ENCODE assay signal across 17 cellular contexts in the genomic region with DNA sequence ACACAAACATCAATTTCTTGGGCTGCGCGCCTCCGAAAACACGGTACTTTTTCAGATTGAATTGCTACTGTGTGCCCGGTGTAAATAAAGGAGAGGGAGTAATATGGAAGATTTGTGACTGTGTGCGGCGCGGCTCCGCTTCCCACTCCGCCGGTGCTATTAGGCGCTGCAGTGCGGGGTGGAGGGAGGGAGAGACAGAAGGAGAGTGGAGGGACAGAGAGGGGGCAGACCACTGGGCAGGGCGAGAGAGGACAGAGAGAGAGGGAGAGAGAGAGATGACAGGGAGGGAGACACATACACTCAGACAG. TPM values are rescaled to one million over a fixed set of nuclear protein-coding genes. Genes with fewer than 3 reads are reported as not detected.
DNase-seq lines count a peak whose midpoint lies in the region; ATAC-seq and TF ChIP-seq lines count a peak whose summit lies in the region.
"Had no signal": no experiment of that assay in that cellular context is flagged by ENCODE, and none has a peak within 500 bp of the region (broad histone marks: within the 10 kb centered on the region; RNA-seq: fewer than 3 reads in every experiment).

No MANE protein-coding gene starts in this region.

- H3K9me3 ChIP-seq in SK-N-SH: no peaks in the 10 kb centered on the region
- no peaks in the 10 kb centered on the region for H3K9me3 ChIP-seq in right lobe of liver
- H3K9me3 ChIP-seq in spleen: no peaks in the 10 kb centered on the region
- H3K9me3 ChIP-seq: colonic mucosa, vagina had no signal

- no peak for TF ChIP-seq POLR2A in right lobe of liver (IDR thresholded peaks at IDR 0.05)
- TF ChIP-seq POLR2A in spleen (IDR thresholded peaks at IDR 0.05): no peak

- H3K4me2 ChIP-seq in SK-N-SH: no peak overlapping the region

- no peak overlapping the region for H3K27ac Mint-ChIP-seq in Calu3 (ENCODE audit: unreplicated experiment)
- H3K27ac Mint-ChIP-seq: activated CD4-positive, alpha-beta memory T cell treated with anti-CD3 and anti-CD28 coated beads for 36 hours had no signal

- H3F3A ChIP-seq in SK-N-SH (replicated peaks; ENCODE audit: insufficient read depth): peaks cover 7% of the 10 kb centered on the region

- no peak overlapping the region for H3K27ac ChIP-seq in SK-N-SH (ENCODE audit: low read depth in 2 of 2, low read length in 1 of 2)
- peak overlapping the region; percentile 21 for H3K27ac ChIP-seq in caudate nucleus (ENCODE audit: low read depth, low read length)
- H3K27ac ChIP-seq in right lobe of liver: peak overlapping the region; percentile 87 to 96 (median 93)
- peak overlapping the region in 6 of 8 donors; percentile 3 to 73 (median 54) for H3K27ac ChIP-seq in spleen
- H3K27ac ChIP-seq: colonic mucosa, HL-60, vagina had no signal

- POLR2A ChIA-PET in SK-N-SH (lab: Yijun Ruan, JAX): no interaction called here

- no peak overlapping the region for H3K9ac ChIP-seq in SK-N-SH

- H4K20me1 ChIP-seq in SK-N-SH (ENCODE audit: insufficient read depth): no peaks in the 10 kb centered on the region

- no peak for TF ChIP-seq EP300 in SK-N-SH (IDR thresholded peaks at IDR 0.05; ENCODE audit: borderline replicate concordance in 1 of 2, low read depth in 1 of 2, low read length in 1 of 2)

- intact Hi-C loops in right lobe of liver (cut with DNase I): no loop called here
- intact Hi-C loops in spleen (cut with DNase I; ENCODE audit: low total_unique reads): no loop called here
- intact Hi-C loops in Calu3 (cut with micrococcal nuclease; ENCODE audit: unreplicated experiment): no loop called here

- ATAC-seq in SK-N-SH treated with all-trans-retinoic acid at 6 μM for 48 hours (no peak), right lobe of liver (no peak)

- H3K27me3 ChIP-seq in SK-N-SH (ENCODE audit: insufficient read depth) (no peaks in the 10 kb centered on the region), right lobe of liver (no peaks in the 10 kb centered on the region), spleen (replicated peaks in 1 of 7) (peaks cover 0 to 24% (median 0%) of the 10 kb centered on the region in 7 donors)
- H3K27me3 ChIP-seq: colonic mucosa, vagina had no signal

- H3K9me3 Mint-ChIP-seq in Calu3 (ENCODE audit: low read depth, unreplicated experiment): no peaks in the 10 kb centered on the region
- H3K9me3 Mint-ChIP-seq: activated CD4-positive, alpha-beta memory T cell treated with anti-CD3 and anti-CD28 coated beads for 36 hours; neural crest cell had no signal

- BruUV-seq in Calu3 (replicated peaks; lab: Mats Ljungman, UMichigan): no TSS peak

- 78% methylated on average over 14 of the region's 14 CpGs for WGBS in SK-N-SH (ENCODE audit: low lambda C conversion rate)
- WGBS in right lobe of liver (ENCODE audit: insufficient coverage, low coverage, low lambda C conversion rate, missing lambda C conversion rate): 74% methylated on average over 13 of the region's 14 CpGs
- 59 to 72% (median 69%) methylated on average over 14 of the region's 14 CpGs for WGBS in spleen, 5 donors

- H3K4me3 ChIP-seq in SK-N-SH (ENCODE audit: low read depth in 2 of 2, low read length in 1 of 2): no peak overlapping the region
- no peak overlapping the region for H3K4me3 ChIP-seq in right lobe of liver
- H3K4me3 ChIP-seq in spleen: no peak overlapping the region
- H3K4me3 ChIP-seq: colonic mucosa, vagina had no signal

- no peaks in the 10 kb centered on the region for H3K36me3 ChIP-seq in SK-N-SH (replicated peaks in 1 of 2; ENCODE audit: control insufficient read depth in 1 of 2, insufficient read depth in 2 of 2, low read length in 1 of 2)
- no peaks in the 10 kb centered on the region for H3K36me3 ChIP-seq in right lobe of liver
- H3K36me3 ChIP-seq in spleen: no peaks in the 10 kb centered on the region
- H3K36me3 ChIP-seq: colonic mucosa, vagina had no signal

- CTCF ChIA-PET in SK-N-SH (lab: Yijun Ruan, JAX) (interaction anchor here (1.4 to 2.2 kb wide), 2 partner anchors 14 to 254 kb away, joined by 4 to 8 read pairs; no protein-coding TSS in a partner anchor), Calu3 (lab: Charles Lee) (no interaction called here)

- H3K27me3 Mint-ChIP-seq in Calu3 (ENCODE audit: unreplicated experiment): peaks cover 56% of the 10 kb centered on the region
- H3K27me3 Mint-ChIP-seq: activated CD4-positive, alpha-beta memory T cell treated with anti-CD3 and anti-CD28 coated beads for 36 hours had no signal

- H3K4me3 Mint-ChIP-seq in Calu3 (ENCODE audit: low read depth, unreplicated experiment): no peak overlapping the region
- H3K4me3 Mint-ChIP-seq: activated CD4-positive, alpha-beta memory T cell treated with anti-CD3 and anti-CD28 coated beads for 36 hours; neural crest cell had no signal

- no peaks in the 10 kb centered on the region; a peak in 1 of 4 replicates for H3K4me1 ChIP-seq in SK-N-SH (ENCODE audit: control insufficient read depth in 1 of 2, insufficient read depth in 2 of 2, low read depth in 1 of 2, low read length in 1 of 2)
- peaks cover 2 to 60% (median 30%) of the 10 kb centered on the region in 4 donors for H3K4me1 ChIP-seq in right lobe of liver
- H3K4me1 ChIP-seq in spleen: peaks cover 7 to 41% (median 25%) of the 10 kb centered on the region in 6 donors
- H3K4me1 ChIP-seq: colonic mucosa had no signal

- no peak overlapping the region for H2AFZ ChIP-seq in SK-N-SH (ENCODE audit: low read depth)

- DNase-seq in SK-N-SH (peak; percentile 36), caudate nucleus (lab: John Stamatoyannopoulos, UW) (peak in 4 of 61 donors; percentile 31 to 51 (median 50)), right lobe of liver (peak; percentile 19 to 46 (median 27)), spleen (peak; percentile 52), NCI-H446 (lab: John Stamatoyannopoulos, UW) (no peak), Calu3 (no peak), NCI-H1105 treated with DMSO at 0.1 percent for 48 hours (lab: John Stamatoyannopoulos, UW) (no peak)
- DNase-seq: activated CD4-positive, alpha-beta memory T cell treated with anti-CD3 and anti-CD28 coated beads for 36 hours; activated naive CD4-positive, alpha-beta T cell treated with anti-CD3 and anti-CD28 coated beads, Interleukin-2, amount 50 U/mL, for 16 hours; colonic mucosa; stimulated activated CD8-positive, alpha-beta memory T cell treated with anti-CD3 and anti-CD28 coated beads, Interleukin-4, amount 100 ng/mL, for 48 hours; T-helper 9 cell had no signal

- no peaks in the 10 kb centered on the region for H3K36me3 Mint-ChIP-seq in Calu3 (ENCODE audit: insufficient read depth, unreplicated experiment)
- H3K36me3 Mint-ChIP-seq: activated CD4-positive, alpha-beta memory T cell treated with anti-CD3 and anti-CD28 coated beads for 36 hours had no signal

- TF ChIP-seq RAD21 in SK-N-SH (IDR thresholded peaks at IDR 0.05; ENCODE audit: low read length): no peak

- H3K4me1 Mint-ChIP-seq in Calu3 (ENCODE audit: low read depth, unreplicated experiment): no peaks in the 10 kb centered on the region

- TF ChIP-seq CTCF in SK-N-SH (IDR thresholded peaks at IDR 0.05): no peak
- TF ChIP-seq CTCF in right lobe of liver (IDR thresholded peaks at IDR 0.05): no peak
- no peak for TF ChIP-seq CTCF in spleen (IDR thresholded peaks at IDR 0.05 in 8 of 11, conservative IDR thresholded peaks at IDR 0.05 in 3 of 11)
- TF ChIP-seq CTCF in Calu3 (IDR thresholded peaks at IDR 0.05; ENCODE audit: unreplicated experiment): no peak

- no peaks in the 10 kb centered on the region for H3K9me2 ChIP-seq in SK-N-SH

- no peaks in the 10 kb centered on the region for H3K79me2 ChIP-seq in SK-N-SH (ENCODE audit: insufficient read depth)

TF ChIP-seq in SK-N-SH, 30 proteins besides CTCF, POLR2A, EP300 and RAD21:
- no peak for TF ChIP-seq TAF1 (IDR thresholded peaks at IDR 0.05; ENCODE audit: borderline replicate concordance, low read depth, low read length)

TF ChIP-seq in SK-N-SH treated with all-trans-retinoic acid at 6 μM for 48 hours, 23 proteins besides CTCF, POLR2A, EP300 and RAD21:
- no peak for TF ChIP-seq ESRRG (CRISPR knock-in tag; IDR thresholded peaks at IDR 0.05)
- TF ChIP-seq BACH2 (CRISPR knock-in tag; IDR thresholded peaks at IDR 0.05; ENCODE audit: borderline replicate concordance): no peak
- no peak for TF ChIP-seq ZNF565 (CRISPR knock-in tag; conservative IDR thresholded peaks at IDR 0.05; ENCODE audit: low read depth)
- no peak for TF ChIP-seq ZFP30 (CRISPR knock-in tag; IDR thresholded peaks at IDR 0.05)
- no peak for TF ChIP-seq PPARA (CRISPR knock-in tag; IDR thresholded peaks at IDR 0.05; ENCODE audit: borderline replicate concordance)
- no peak for TF ChIP-seq TOX (CRISPR knock-in tag; IDR thresholded peaks at IDR 0.05; ENCODE audit: borderline replicate concordance)
- no peak for TF ChIP-seq ISL1 (CRISPR knock-in tag; IDR thresholded peaks at IDR 0.05)
- no peak for TF ChIP-seq SNAI2 (CRISPR knock-in tag; IDR thresholded peaks at IDR 0.05)
- TF ChIP-seq ZC3H10 (CRISPR knock-in tag; IDR thresholded peaks at IDR 0.05): no peak
- TF ChIP-seq ARNTL (CRISPR knock-in tag; IDR thresholded peaks at IDR 0.05; ENCODE audit: borderline replicate concordance, low read depth): no peak
- TF ChIP-seq RARB (CRISPR knock-in tag; IDR thresholded peaks at IDR 0.05): no peak
- TF ChIP-seq CSDC2 (CRISPR knock-in tag; IDR thresholded peaks at IDR 0.05): no peak
- no peak for TF ChIP-seq TCF4 (CRISPR knock-in tag; IDR thresholded peaks at IDR 0.05; ENCODE audit: borderline replicate concordance)

RNA-seq across cellular contexts. Expression of a gene that starts 24.8 kb away (rescaled TPM):
- not detected in 2 replicates for polyA plus RNA-seq in SK-N-SH (2012; rRNA removed)
- not detected in 2 replicates for polyA plus RNA-seq in SK-N-SH (2012; cell fraction: cytosol; rRNA removed)
- not detected in 2 replicates for polyA plus RNA-seq in SK-N-SH (2012; cell fraction: nucleus; rRNA removed)
- total RNA-seq in right lobe of liver: 10 to 100 TPM in 4 of 6 experiments, not detected in 2; 17.4 to 91.1 (median 42.6) TPM
- total RNA-seq in spleen: 100 to 1,000 TPM in 4 of 7 donors, not detected in 3; 223 to 404 (median 271) TPM
- not detected for polyA plus RNA-seq in spleen
- 32.4 and 111 TPM in 2 replicates for total RNA-seq in Calu3 (2022)
- total RNA-seq: M059J, vagina had no signal

RNA-seq across cellular contexts. Expression of a gene that starts 53.2 kb away (rescaled TPM):
- polyA plus RNA-seq in SK-N-SH (2012; rRNA removed) (35.1 and 36.6 TPM in 2 replicates), spleen (10 to 100 TPM; 15.4 to 31.3 (median 19.3) TPM)
- 24.3 and 32.1 TPM in 2 replicates for polyA plus RNA-seq in SK-N-SH (2012; cell fraction: cytosol; rRNA removed)
- polyA plus RNA-seq in SK-N-SH (2012; cell fraction: nucleus; rRNA removed): 61.4 and 63.3 TPM in 2 replicates
- total RNA-seq in right lobe of liver (10 to 100 TPM; 16.6 to 24.0 (median 19.9) TPM), spleen (10 to 100 TPM; 13.8 to 23.1 (median 19.1) TPM), Calu3 (2022) (27.5 and 30.1 TPM in 2 replicates)

Comparison
In these comparisons a context has a peak if more than half of its experiments do, and no peak if none do; other contexts are left out.
1. DNase-seq: peak in SK-N-SH (single experiment), right lobe of liver (3 of 3) and spleen (single experiment); none in NCI-H446 (0 of 2), Calu3 (single experiment) and NCI-H1105 treated with DMSO at 0.1 percent for 48 hours (single experiment).
2. H3K27ac ChIP-seq: peak in caudate nucleus (single experiment), right lobe of liver (3 of 3) and spleen (6 of 8); none in SK-N-SH (0 of 2).